16 cellular contexts compared by ENCODE assay signal in the genomic region with DNA sequence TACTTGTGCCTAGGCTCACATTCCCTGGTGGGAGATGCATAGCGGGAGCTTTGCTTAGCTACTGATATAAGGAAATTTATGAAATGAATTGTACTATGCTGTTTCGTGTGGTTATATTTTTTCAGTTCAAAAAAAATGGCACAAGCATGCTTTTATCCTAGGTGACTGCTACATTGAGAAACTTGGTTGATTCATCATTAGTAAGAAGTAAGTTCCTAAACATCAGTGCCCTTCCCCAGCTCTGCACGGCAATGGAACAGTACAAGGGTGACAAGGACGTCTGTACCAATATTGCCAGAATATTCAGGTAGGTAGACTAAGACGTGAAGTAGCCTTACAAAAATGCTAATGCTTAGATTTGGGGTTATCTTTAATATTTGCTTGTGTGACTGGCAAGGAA.
DNase-seq lines count a peak whose midpoint lies in the region; ATAC-seq, FAIRE-seq and TF ChIP-seq lines count a peak whose summit lies in the region.
"Had no signal": no experiment of that assay in that cellular context is flagged by ENCODE, and none has a peak within 500 bp of the region (broad histone marks: within the 10 kb centered on the region; RNA-seq: fewer than 3 reads in every experiment).

No MANE protein-coding gene starts in this region.

- H3K4me3 ChIP-seq in bronchial epithelial cell (ENCODE audit: low read depth, low read length) (no peak overlapping the region), neural progenitor cell (no peak overlapping the region)
- H3K4me3 ChIP-seq: A549 had no signal

- no peaks in the 10 kb centered on the region for H3K4me1 Mint-ChIP-seq in neural progenitor cell
- H3K4me1 Mint-ChIP-seq in activated CD8-positive, alpha-beta T cell treated with anti-CD3 and anti-CD28 coated beads, Interleukin-2, amount 10 ng/mL, durations not matched to agents 7 days and 5 days (ENCODE audit: low read depth): peaks cover 20% of the 10 kb centered on the region

- no peaks in the 10 kb centered on the region for H3K27me3 ChIP-seq in bronchial epithelial cell (ENCODE audit: control insufficient read depth, insufficient read depth, low read length)
- no peaks in the 10 kb centered on the region for H3K27me3 ChIP-seq in neural progenitor cell

- CTCF ChIA-PET in activated CD8-positive, alpha-beta T cell treated with anti-CD3 and anti-CD28 coated beads, Interleukin-2, amount 10 ng/mL, durations not matched to agents 7 days and 5 days (lab: Charles Lee): interaction anchor here (0.9 to 2.8 kb wide), 4 partner anchors 12 to 385 kb away, joined by 3 to 12 read pairs (median 5); no protein-coding TSS in a partner anchor

- H4K20me1 ChIP-seq in neural progenitor cell (ENCODE audit: low read depth): no peaks in the 10 kb centered on the region

- H3K36me3 Mint-ChIP-seq in neural progenitor cell: peaks cover 3% of the 10 kb centered on the region
- H3K36me3 Mint-ChIP-seq in activated CD8-positive, alpha-beta T cell treated with anti-CD3 and anti-CD28 coated beads, Interleukin-2, amount 10 ng/mL, durations not matched to agents 7 days and 5 days (ENCODE audit: low read depth): peaks cover 21% of the 10 kb centered on the region

- H3K9me3 Mint-ChIP-seq in neural progenitor cell: no peaks in the 10 kb centered on the region
- peaks cover 3% of the 10 kb centered on the region for H3K9me3 Mint-ChIP-seq in activated CD8-positive, alpha-beta T cell treated with anti-CD3 and anti-CD28 coated beads, Interleukin-2, amount 10 ng/mL, durations not matched to agents 7 days and 5 days (ENCODE audit: insufficient read depth)
- H3K9me3 Mint-ChIP-seq: CD8-positive, alpha-beta memory T cell had no signal

- peak overlapping the region; percentile 54 for H3K27ac Mint-ChIP-seq in neural progenitor cell
- H3K27ac Mint-ChIP-seq in activated CD8-positive, alpha-beta T cell treated with anti-CD3 and anti-CD28 coated beads, Interleukin-2, amount 10 ng/mL, durations not matched to agents 7 days and 5 days: no peak overlapping the region
- H3K27ac Mint-ChIP-seq: CD14-positive monocyte; CD8-positive, alpha-beta memory T cell; IgD-negative memory B cell had no signal

- ATAC-seq in GM18502 (IDR thresholded peaks at IDR 0.05; ENCODE audit: poor library complexity, unreplicated experiment): no peak
- no peak for ATAC-seq in activated CD8-positive, alpha-beta T cell treated with anti-CD3 and anti-CD28 coated beads, Interleukin-2, amount 10 ng/mL, durations not matched to agents 7 days and 5 days
- ATAC-seq: A549 had no signal

- no peak for TF ChIP-seq CTCF in bronchial epithelial cell (IDR thresholded peaks at IDR 0.05; ENCODE audit: insufficient read depth, low read length, severe bottlenecking)
- TF ChIP-seq CTCF in neural progenitor cell (IDR thresholded peaks at IDR 0.05): no peak

- H3K4me3 Mint-ChIP-seq in neural progenitor cell: no peak overlapping the region
- no peak overlapping the region for H3K4me3 Mint-ChIP-seq in activated CD8-positive, alpha-beta T cell treated with anti-CD3 and anti-CD28 coated beads, Interleukin-2, amount 10 ng/mL, durations not matched to agents 7 days and 5 days
- H3K4me3 Mint-ChIP-seq: CD14-positive monocyte; CD8-positive, alpha-beta memory T cell; IgD-negative memory B cell had no signal

- peak; percentile 13 for DNase-seq in HT1080 (ENCODE audit: low read depth)
- peak; percentile 15 for DNase-seq in RKO (ENCODE audit: low spot score)
- peak; percentile 69 for DNase-seq in bronchial epithelial cell (ENCODE audit: low read depth)
- DNase-seq in neural progenitor cell (ENCODE audit: low spot score): no peak
- no peak for DNase-seq in effector CD8-positive, alpha-beta T cell (lab: John Stamatoyannopoulos, UW)
- no peak for DNase-seq in activated CD8-positive, alpha-beta T cell treated with anti-CD3 and anti-CD28 coated beads, Interleukin-2, amount 10 ng/mL, durations not matched to agents 7 days and 5 days
- DNase-seq: Caco-2; CD8-positive, alpha-beta memory T cell; KG1 had no signal

- H3K4me2 ChIP-seq in neural progenitor cell: no peak overlapping the region
- H3K4me2 ChIP-seq: A549 had no signal

- H3K4me1 ChIP-seq in neural progenitor cell: no peaks in the 10 kb centered on the region
- H3K4me1 ChIP-seq: A549, Caco-2 had no signal

- no peak overlapping the region for H3K9ac ChIP-seq in neural progenitor cell

- no peaks in the 10 kb centered on the region for H3K27me3 Mint-ChIP-seq in neural progenitor cell (ENCODE audit: insufficient read depth, low read depth)
- peaks cover 23% of the 10 kb centered on the region for H3K27me3 Mint-ChIP-seq in activated CD8-positive, alpha-beta T cell treated with anti-CD3 and anti-CD28 coated beads, Interleukin-2, amount 10 ng/mL, durations not matched to agents 7 days and 5 days (ENCODE audit: low read depth)

- POLR2A ChIA-PET in activated CD8-positive, alpha-beta T cell treated with anti-CD3 and anti-CD28 coated beads, Interleukin-2, amount 10 ng/mL, durations not matched to agents 7 days and 5 days (lab: Charles Lee): no interaction called here

- no peak overlapping the region for H2AFZ ChIP-seq in neural progenitor cell (replicated peaks)

- no peaks in the 10 kb centered on the region for H3K36me3 ChIP-seq in bronchial epithelial cell (ENCODE audit: control insufficient read depth, insufficient read depth, low read length)
- H3K36me3 ChIP-seq in neural progenitor cell: no peaks in the 10 kb centered on the region

- no peak for FAIRE-seq in bronchial epithelial cell (lab: Jason Lieb, UNC)
- FAIRE-seq: A549, GM18507, GM19239, H54 had no signal

- no peak overlapping the region for H3K27ac ChIP-seq in neural progenitor cell
- H3K27ac ChIP-seq: A549 had no signal

- no peaks in the 10 kb centered on the region for H3K79me2 ChIP-seq in neural progenitor cell (ENCODE audit: low read depth)

- H3F3A ChIP-seq in neural progenitor cell (ENCODE audit: low read depth): no peaks in the 10 kb centered on the region

- no peaks in the 10 kb centered on the region for H3K9me3 ChIP-seq in neural progenitor cell (ENCODE audit: low read depth)
- H3K9me3 ChIP-seq: A549, Caco-2 had no signal

Comparison
In these comparisons a context has a peak if more than half of its experiments do, and no peak if none do; other contexts are left out.
1. DNase-seq: peak in HT1080 (single experiment), RKO (single experiment) and bronchial epithelial cell (single experiment); none in neural progenitor cell (single experiment), effector CD8-positive, alpha-beta T cell (single experiment) and activated CD8-positive, alpha-beta T cell treated with anti-CD3 and anti-CD28 coated beads, Interleukin-2, amount 10 ng/mL, durations not matched to agents 7 days and 5 days (single experiment).